Comparison of ENCODE assay signal across 14 cellular contexts in the genomic region with DNA sequence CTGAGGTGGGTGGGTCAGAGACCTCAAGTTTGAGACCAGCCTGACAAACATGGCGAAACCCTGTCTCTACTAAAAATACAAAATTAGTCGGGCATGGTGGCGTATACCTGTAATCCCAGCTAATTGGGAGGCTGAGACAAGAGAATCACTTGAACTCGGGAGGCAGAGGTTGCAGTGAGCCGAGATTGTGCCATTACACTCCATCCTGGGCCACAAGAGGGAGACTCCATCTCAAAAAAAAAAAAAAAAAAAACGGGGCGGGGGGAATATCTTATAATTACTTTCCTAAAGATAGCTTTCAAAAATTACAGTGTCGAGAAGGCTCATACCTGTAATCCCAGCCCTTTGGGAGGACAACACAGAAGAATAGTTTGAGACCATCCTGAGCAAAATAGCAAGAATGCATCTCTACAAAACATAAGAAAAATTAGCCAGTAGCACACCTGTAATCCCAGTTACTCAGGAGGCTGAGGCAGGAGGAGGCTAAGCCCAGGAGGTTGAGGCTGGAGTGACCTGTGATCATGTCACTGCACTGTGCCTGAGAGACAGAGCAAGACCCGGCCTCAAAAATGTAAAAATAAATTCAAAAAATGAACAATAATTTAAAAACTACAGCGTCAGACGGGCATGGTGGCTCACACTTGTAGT. TPM values are rescaled to one million over a fixed set of nuclear protein-coding genes. Genes with fewer than 3 reads are reported as not detected.
A peak's percentile ranks its signal among the peaks of the same experiment; 100 is the strongest.
DNase-seq lines count a peak whose midpoint lies in the region; ATAC-seq and TF ChIP-seq lines count a peak whose summit lies in the region.
"Had no signal": no experiment of that assay in that cellular context is flagged by ENCODE, and none has a peak within 500 bp of the region (broad histone marks: within the 10 kb centered on the region; RNA-seq: fewer than 3 reads in every experiment).

No MANE protein-coding gene starts in this region.

- TF ChIP-seq EP300 in sigmoid colon (IDR thresholded peaks at IDR 0.05) = no peak

- H3K36me3 ChIP-seq in BJ (ENCODE audit: control insufficient read depth, insufficient read depth, low read length) = no peaks in the 10 kb centered on the region
- H3K36me3 ChIP-seq in HCT116 (ENCODE audit: control insufficient read depth in 1 of 2, insufficient read depth in 2 of 2, low read length in 2 of 2) = no peaks in the 10 kb centered on the region
- no peaks in the 10 kb centered on the region for H3K36me3 ChIP-seq in kidney epithelial cell (ENCODE audit: control insufficient read depth, insufficient read depth, low read length)
- H3K36me3 ChIP-seq in sigmoid colon = no peaks in the 10 kb centered on the region
- H3K36me3 ChIP-seq: prostate gland had no signal

- H3K4me3 ChIP-seq in BJ (ENCODE audit: low read depth, low read length) (no peak overlapping the region), HCT116 (replicated peaks in 1 of 2; ENCODE audit: low read depth in 1 of 2, low read length in 2 of 2) (no peak overlapping the region), kidney epithelial cell (ENCODE audit: low read depth, low read length) (no peak overlapping the region), sigmoid colon (no peak overlapping the region)
- H3K4me3 ChIP-seq: prostate gland had no signal

- 80 to 90% methylated on average over 11 of the region's 11 CpGs for WGBS in sigmoid colon, 2 donors

- intact Hi-C loops in HCT116 (cut with micrococcal nuclease) = loop anchor here (5.0 kb wide), 1 partner anchor 137 kb away; no protein-coding TSS in a partner anchor
- intact Hi-C loops in sigmoid colon (cut with DNase I) = no loop called here

- no peak overlapping the region for H3K4me3 Mint-ChIP-seq in activated naive CD8-positive, alpha-beta T cell treated with anti-CD3 and anti-CD28 coated beads for 36 hours
- H3K4me3 Mint-ChIP-seq: activated T-cell treated with anti-CD3 and anti-CD28 coated beads, Interleukin-2, amount 50 U/mL, for 24 hours; memory B cell had no signal

- no peak overlapping the region for H3K27ac ChIP-seq in HCT116 (ENCODE audit: low read depth, low read length)
- H3K27ac ChIP-seq in VCaP = peak overlapping the region; percentile 50
- H3K27ac ChIP-seq in sigmoid colon = no peak overlapping the region
- H3K27ac ChIP-seq: prostate gland had no signal

- H3K9ac ChIP-seq in HCT116 (ENCODE audit: low read length) = no peak overlapping the region

- peak; percentile 42; the same call in 1 of the 2 replicates for ATAC-seq in HCT116
- ATAC-seq in HG03108 (IDR thresholded peaks at IDR 0.05; ENCODE audit: unreplicated experiment) = no peak
- ATAC-seq in GM19467 (IDR thresholded peaks at IDR 0.05; ENCODE audit: unreplicated experiment) = no peak
- ATAC-seq: Right ventricle myocardium inferior; stimulated activated naive CD8-positive, alpha-beta T cell treated with anti-CD3 and anti-CD28 coated beads, Interleukin-15, Interleukin-2, amounts not matched to agents 100 U/mL and 50 U/mL, for 24 hours had no signal

- no TSS peak for BruUV-seq in HCT116 (replicated peaks; lab: Mats Ljungman, UMichigan)

- H3K9me2 ChIP-seq in HCT116 (ENCODE audit: insufficient read depth) = no peaks in the 10 kb centered on the region

- TF ChIP-seq CTCF in BJ (IDR thresholded peaks at IDR 0.05; ENCODE audit: insufficient read depth, low read depth, low read length) (0 out of 2 replicates have a peak, but pooled peaks have one; percentile 32), HCT116 (IDR thresholded peaks at IDR 0.05 in 2 of 3, conservative IDR thresholded peaks at IDR 0.05 in 1 of 3; ENCODE audit: borderline replicate concordance in 1 of 3, insufficient read depth in 1 of 3, low read depth in 2 of 3, low read length in 2 of 3) (peak; percentile 22 to 43 (median 43); a peak in 4 of 6 replicates), VCaP (conservative IDR thresholded peaks at IDR 0.05) (peak; percentile 68), kidney epithelial cell (IDR thresholded peaks at IDR 0.05; ENCODE audit: insufficient read depth, low read length, poor library complexity, severe bottlenecking) (peak; percentile 26), sigmoid colon (IDR thresholded peaks at IDR 0.05) (no peak)

- peak; percentile 27; the same call in 1 of the 2 replicates for TF ChIP-seq RAD21 in HCT116 (IDR thresholded peaks at IDR 0.05; ENCODE audit: low read depth)

- H2AFZ ChIP-seq in HCT116 (ENCODE audit: low read depth, low read length, poor library complexity, severe bottlenecking) = no peak overlapping the region

- peaks cover 10% of the 10 kb centered on the region for H3K4me1 Mint-ChIP-seq in activated naive CD8-positive, alpha-beta T cell treated with anti-CD3 and anti-CD28 coated beads for 36 hours

- H3K9me3 ChIP-seq in HCT116 (ENCODE audit: control insufficient read depth in 1 of 2, insufficient read depth in 1 of 2, low read depth in 1 of 2, low read length in 2 of 2) (no peaks in the 10 kb centered on the region), sigmoid colon (no peaks in the 10 kb centered on the region)
- H3K9me3 ChIP-seq: prostate gland had no signal

- POLR2A ChIA-PET in BJ (lab: Charles Lee) (no interaction called here), HCT116 (lab: Charles Lee) (no interaction called here)

- peaks cover under 1% of the 10 kb centered on the region for H3K36me3 Mint-ChIP-seq in activated naive CD8-positive, alpha-beta T cell treated with anti-CD3 and anti-CD28 coated beads for 36 hours

- no peaks in the 10 kb centered on the region for H4K20me1 ChIP-seq in HCT116 (ENCODE audit: insufficient read depth)

- no peaks in the 10 kb centered on the region for H3K27me3 Mint-ChIP-seq in activated naive CD8-positive, alpha-beta T cell treated with anti-CD3 and anti-CD28 coated beads for 36 hours
- H3K27me3 Mint-ChIP-seq: activated T-cell treated with anti-CD3 and anti-CD28 coated beads, Interleukin-2, amount 50 U/mL, for 24 hours; memory B cell had no signal

- H3K27ac Mint-ChIP-seq in activated naive CD8-positive, alpha-beta T cell treated with anti-CD3 and anti-CD28 coated beads for 36 hours = no peak overlapping the region
- H3K27ac Mint-ChIP-seq: activated T-cell treated with anti-CD3 and anti-CD28 coated beads, Interleukin-2, amount 50 U/mL, for 24 hours; memory B cell had no signal

- H3K27me3 ChIP-seq in BJ (ENCODE audit: control insufficient read depth, insufficient read depth, low read length) (no peaks in the 10 kb centered on the region), HCT116 (ENCODE audit: insufficient read depth, low read length) (no peaks in the 10 kb centered on the region), kidney epithelial cell (ENCODE audit: control insufficient read depth, insufficient read depth, low read length) (no peaks in the 10 kb centered on the region), sigmoid colon (no peaks in the 10 kb centered on the region)

- RAD21 ChIA-PET in HCT116 (lab: Charles Lee; ENCODE audit: low non-redundant PET in 1 of 2, low total read pairs in 2 of 2, uncharacterized antibody in 2 of 2, unreplicated experiment in 2 of 2) = interaction anchor here in 1 of 2 experiments (0.5 kb wide), 1 partner anchor 99 kb away, joined by 4 read pairs; no protein-coding TSS in a partner anchor

- TF ChIP-seq POLR2A in HCT116 (IDR thresholded peaks at IDR 0.05; ENCODE audit: borderline replicate concordance, extremely low read depth, insufficient read depth, insufficient read length) (no peak), sigmoid colon (IDR thresholded peaks at IDR 0.05) (no peak)

- H3K79me2 ChIP-seq in HCT116 (ENCODE audit: insufficient read depth, low read length) = peaks cover 12% of the 10 kb centered on the region

- H3K4me1 ChIP-seq in HCT116 (ENCODE audit: control insufficient read depth in 1 of 2, insufficient read depth in 2 of 2, low read length in 2 of 2) = peaks cover 4 to 16% of the 10 kb centered on the region in 2 experiments; a peak in 2 of 4 replicates
- peaks cover 0 to 36% (median 21%) of the 10 kb centered on the region in 4 donors for H3K4me1 ChIP-seq in sigmoid colon
- H3K4me1 ChIP-seq: prostate gland had no signal

- DNase-seq in BJ (ENCODE audit: low read depth) (no peak), HCT116 (ENCODE audit: low read depth, low spot score) (no peak), kidney epithelial cell (ENCODE audit: low read depth) (no peak), sigmoid colon (no peak)
- DNase-seq in activated naive CD8-positive, alpha-beta T cell treated with anti-CD3 and anti-CD28 coated beads for 36 hours = no peak
- DNase-seq: activated T-cell treated with anti-CD3 and anti-CD28 coated beads, Interleukin-2, amount 50 U/mL, for 24 hours; stimulated activated CD4-positive, alpha-beta T cell treated with anti-CD3 and anti-CD28 coated beads, Interleukin-4, amount 100 ng/mL, for 1 hour; stimulated activated naive CD8-positive, alpha-beta T cell treated with anti-CD3 and anti-CD28 coated beads, Interleukin-15, Interleukin-2, amounts not matched to agents 100 U/mL and 50 U/mL, for 24 hours had no signal

- no peak overlapping the region for H3K4me2 ChIP-seq in HCT116 (ENCODE audit: low read length)

- H3K9me3 Mint-ChIP-seq in activated naive CD8-positive, alpha-beta T cell treated with anti-CD3 and anti-CD28 coated beads for 36 hours = no peaks in the 10 kb centered on the region
- H3K9me3 Mint-ChIP-seq: activated T-cell treated with anti-CD3 and anti-CD28 coated beads, Interleukin-2, amount 50 U/mL, for 24 hours; memory B cell had no signal

- CTCF ChIA-PET in BJ (lab: Yijun Ruan, JAX) = interaction anchor here (1.4 to 1.7 kb wide), 2 partner anchors 12 to 138 kb away, joined by 3 to 4 read pairs; no protein-coding TSS in a partner anchor
- CTCF ChIA-PET in HCT116 (lab: Charles Lee) = interaction anchor here (0.7 kb wide), 1 partner anchor 15 kb away, joined by 3 read pairs; no protein-coding TSS in a partner anchor

TF ChIP-seq in HCT116, 20 proteins besides CTCF, POLR2A, EP300 and RAD21:
- TF ChIP-seq CEBPB (IDR thresholded peaks at IDR 0.05; ENCODE audit: low read depth) = no peak
- TF ChIP-seq ZNF274 (IDR thresholded peaks at IDR 0.05; ENCODE audit: low read depth, low read length) = no peak
- no peak for TF ChIP-seq EGR1 (IDR thresholded peaks at IDR 0.05; ENCODE audit: low read depth)
- TF ChIP-seq, protein P1, sequence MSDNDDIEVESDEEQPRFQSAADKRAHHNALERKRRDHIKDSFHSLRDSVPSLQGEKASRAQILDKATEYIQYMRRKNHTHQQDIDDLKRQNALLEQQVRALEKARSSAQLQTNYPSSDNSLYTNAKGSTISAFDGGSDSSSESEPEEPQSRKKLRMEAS (IDR thresholded peaks at IDR 0.05) = no peak
- TF ChIP-seq SIN3A (IDR thresholded peaks at IDR 0.05; ENCODE audit: low read depth) = no peak
- no peak for TF ChIP-seq JUND (IDR thresholded peaks at IDR 0.05)
- no peak for TF ChIP-seq TCF7L2 (IDR thresholded peaks at IDR 0.05; ENCODE audit: borderline replicate concordance, extremely low read depth, insufficient read depth, insufficient read length)

RNA-seq across cellular contexts. Expression of a gene that starts 25.8 kb away (rescaled TPM):
- 7.6 and 8.0 TPM in 2 replicates for polyA plus RNA-seq in BJ (2011; rRNA removed)
- polyA minus RNA-seq in BJ (2011; rRNA and poly(A)+ RNA removed) = 11.1 and 14.6 TPM in 2 replicates
- total RNA-seq in HCT116 (2021; ENCODE audit: unreplicated experiment) = 8.0 TPM
- polyA plus RNA-seq in HCT116 (2012) = 6.7 and 7.8 TPM in 2 replicates
- 11.6 and 13.4 TPM in 2 replicates for total RNA-seq in kidney epithelial cell
- total RNA-seq in activated naive CD8-positive, alpha-beta T cell treated with anti-CD3 and anti-CD28 coated beads for 36 hours = 1 to 10 TPM; 6.4 to 6.7 TPM
- total RNA-seq in sigmoid colon = 10 to 100 TPM; 17.1 to 26.0 (median 20.9) TPM
- polyA plus RNA-seq in sigmoid colon = 10 to 100 TPM in 1 of 3 donors, 1 to 10 TPM in 2; 5.4 to 12.7 (median 6.5) TPM

Comparison
In these comparisons a context has a peak if more than half of its experiments do, and no peak if none do; other contexts are left out.
1. CTCF ChIP-seq: peak in BJ (single experiment), HCT116 (3 of 3), VCaP (single experiment) and kidney epithelial cell (single experiment); none in sigmoid colon (0 of 4).